ENCODE assay signal across 8 cellular contexts in genomic region chr5:145825751-145826180, GRCh38. TPM values are rescaled to one million over a fixed set of nuclear protein-coding genes. Genes with fewer than 3 reads are reported as not detected.
DNase-seq lines count a peak whose midpoint lies in the region; ATAC-seq and TF ChIP-seq lines count a peak whose summit lies in the region.

No MANE protein-coding gene starts in this region.

- H3K36me3 ChIP-seq in Karpas-422 (ENCODE audit: insufficient read depth, low read length) (no peaks in the 10 kb centered on the region), RWPE2 (ENCODE audit: low read depth) (no peaks in the 10 kb centered on the region)

- DNase-seq in DMS114 treated with DMSO at 0.1 percent for 48 hours (lab: John Stamatoyannopoulos, UW; ENCODE audit: unreplicated experiment) (peak; percentile 60), Karpas-422 (peak; percentile 80), RWPE2 (ENCODE audit: low spot score) (no peak), fibroblast of mammary gland (ENCODE audit: low read depth) (peak; percentile 70), retinal pigment epithelial cell (ENCODE audit: low read depth) (no peak)
- no peak for DNase-seq in activated CD8-positive, alpha-beta memory T cell treated with anti-CD3 and anti-CD28 coated beads, Interleukin-2, amount 50 U/mL, for 48 hours

- H3K4me3 ChIP-seq in Karpas-422 (ENCODE audit: low read length) (no peak overlapping the region), RWPE2 (ENCODE audit: severe bottlenecking) (no peak overlapping the region), fibroblast of mammary gland (ENCODE audit: control insufficient read depth, low read depth, low read length) (no peak overlapping the region), retinal pigment epithelial cell (ENCODE audit: low read length) (no peak overlapping the region)

- no peak overlapping the region for H2AFZ ChIP-seq in Karpas-422 (ENCODE audit: low read length)

- H3K9me3 ChIP-seq in Karpas-422 (ENCODE audit: low read length), result no peaks in the 10 kb centered on the region
- no peaks in the 10 kb centered on the region for H3K9me3 ChIP-seq in RWPE2 (ENCODE audit: severe bottlenecking)

- H3K27me3 ChIP-seq in Karpas-422 (ENCODE audit: low read length) (no peaks in the 10 kb centered on the region), RWPE2 (ENCODE audit: insufficient read depth, poor library complexity, severe bottlenecking) (no peaks in the 10 kb centered on the region)

- no peaks in the 10 kb centered on the region for H3K79me2 ChIP-seq in Karpas-422 (ENCODE audit: low read length)

- H3K9ac ChIP-seq in Karpas-422 (ENCODE audit: low read length), result no peak overlapping the region

- H3K27ac ChIP-seq in Karpas-422 (ENCODE audit: low read length), result no peak overlapping the region
- H3K27ac ChIP-seq in RWPE2 (ENCODE audit: poor library complexity, severe bottlenecking), result no peak overlapping the region

- H4K20me1 ChIP-seq in Karpas-422 (ENCODE audit: insufficient read depth, low read depth, low read length), result no peaks in the 10 kb centered on the region

- ATAC-seq in GM21360 (IDR thresholded peaks at IDR 0.05; ENCODE audit: unreplicated experiment) (peak; percentile 58), RWPE2 (ENCODE audit: low read depth) (peak; percentile 63), HG03097 (IDR thresholded peaks at IDR 0.05; ENCODE audit: low FRiP score, unreplicated experiment) (no peak)

- H3K4me2 ChIP-seq in Karpas-422 (ENCODE audit: low read depth, low read length, poor library complexity, severe bottlenecking), result no peak overlapping the region

- TF ChIP-seq CTCF in RWPE2 (IDR thresholded peaks at IDR 0.05; ENCODE audit: poor library complexity, severe bottlenecking) (peak; percentile 97), fibroblast of mammary gland (conservative IDR thresholded peaks at IDR 0.05; ENCODE audit: control insufficient read depth, insufficient read depth, low read depth, low read length) (peak; percentile 85), retinal pigment epithelial cell (conservative IDR thresholded peaks at IDR 0.05; ENCODE audit: low read depth, low read length) (peak; percentile 80)

- no peaks in the 10 kb centered on the region for H3K9me2 ChIP-seq in Karpas-422 (replicated peaks; ENCODE audit: insufficient read depth, low read length)

- H3K4me1 ChIP-seq in Karpas-422 (ENCODE audit: low read length) (no peaks in the 10 kb centered on the region), RWPE2 (ENCODE audit: insufficient read depth, poor library complexity, severe bottlenecking) (peaks cover 13% of the 10 kb centered on the region)

RNA-seq across cellular contexts. Expression of gene PRELID2, which starts 9.4 kb away (rescaled TPM):
- total RNA-seq in Karpas-422 (2014; rRNA removed; shearing (Covaris generic); ENCODE audit: low replicate concordance), result not detected in 2 replicates

RNA-seq across cellular contexts. Expression of gene GRXCR2, which starts 47.0 kb away (rescaled TPM):
- total RNA-seq in Karpas-422 (2014; rRNA removed; shearing (Covaris generic); ENCODE audit: low replicate concordance), result not detected in 2 replicates

Comparison
In these comparisons a context has a peak if more than half of its experiments do, and no peak if none do; other contexts are left out.
1. DNase-seq: peak in DMS114 treated with DMSO at 0.1 percent for 48 hours (single experiment), Karpas-422 (single experiment) and fibroblast of mammary gland (single experiment); none in RWPE2 (single experiment), retinal pigment epithelial cell (single experiment) and activated CD8-positive, alpha-beta memory T cell treated with anti-CD3 and anti-CD28 coated beads, Interleukin-2, amount 50 U/mL, for 48 hours (single experiment).
2. Peak in every context shown above with its lines, with median percentiles within 50 percentile points of each other: CTCF ChIP-seq.